ENCODE assay signal across 9 cellular contexts in the genomic region with DNA sequence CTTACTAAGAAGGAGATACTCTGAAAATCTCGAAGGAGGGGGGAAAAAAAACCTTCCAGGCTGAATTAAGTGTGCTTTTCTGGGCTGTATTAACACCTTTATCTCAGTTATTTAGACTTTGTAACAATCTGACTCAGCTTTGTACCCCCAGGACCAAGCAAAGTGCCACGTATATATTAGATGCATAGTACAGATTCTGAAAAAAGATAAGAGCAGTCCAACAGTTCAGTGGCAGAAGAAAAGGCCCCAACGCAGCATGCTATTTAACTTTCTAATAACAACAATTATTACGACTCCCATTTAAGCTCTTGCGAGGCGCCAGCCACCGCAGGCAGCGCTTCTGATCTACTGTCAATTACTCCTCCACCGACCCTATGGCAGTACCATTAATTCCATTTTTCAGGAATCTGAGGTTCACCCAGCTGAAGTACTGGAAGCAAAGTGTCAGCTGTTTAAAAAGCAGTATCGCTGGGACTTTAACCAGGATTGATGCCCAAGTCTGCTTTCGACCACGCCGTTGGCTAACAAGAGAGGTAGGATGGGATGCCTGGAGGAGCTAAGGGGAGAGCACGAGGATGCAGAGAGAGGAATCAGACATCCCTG. TPM values are rescaled to one million over a fixed set of nuclear protein-coding genes. Genes with fewer than 3 reads are reported as not detected.
DNase-seq lines count a peak whose midpoint lies in the region; ATAC-seq and TF ChIP-seq lines count a peak whose summit lies in the region.
"Had no signal": no experiment of that assay in that cellular context is flagged by ENCODE, and none has a peak within 500 bp of the region (broad histone marks: within the 10 kb centered on the region; RNA-seq: fewer than 3 reads in every experiment).

No MANE protein-coding gene starts in this region.

- H3K36me3 ChIP-seq in KMS-11 (ENCODE audit: insufficient read depth) = no peaks in the 10 kb centered on the region
- H3K36me3 ChIP-seq in mammary epithelial cell (ENCODE audit: insufficient read depth, low read length) = peaks cover 3% of the 10 kb centered on the region
- H3K36me3 ChIP-seq in muscle layer of colon (ENCODE audit: insufficient read depth, low read length) = no peaks in the 10 kb centered on the region

- H4K20me1 ChIP-seq in KMS-11 (ENCODE audit: insufficient read depth) (no peaks in the 10 kb centered on the region), mammary epithelial cell (ENCODE audit: insufficient read depth, low read length) (no peaks in the 10 kb centered on the region)

- dilution Hi-C loops in mammary epithelial cell (cut with HindIII; ENCODE audit: low sequenced_read_pairs) = no loop called here

- H3K79me2 ChIP-seq in KMS-11 (ENCODE audit: insufficient read depth, low read depth) (no peaks in the 10 kb centered on the region), mammary epithelial cell (ENCODE audit: insufficient read depth, low read length) (peaks cover 27% of the 10 kb centered on the region)

- H3K9me3 ChIP-seq in mammary epithelial cell (replicated peaks; ENCODE audit: insufficient read depth, low read length) (no peaks in the 10 kb centered on the region), muscle layer of colon (ENCODE audit: low read length) (no peaks in the 10 kb centered on the region)

- H3K4me1 ChIP-seq in KMS-11 (ENCODE audit: low read depth, poor library complexity, severe bottlenecking) (peaks cover 11% of the 10 kb centered on the region), mammary epithelial cell (ENCODE audit: insufficient read depth, low read length) (peaks cover 5% of the 10 kb centered on the region), muscle layer of colon (ENCODE audit: insufficient read depth, low read length) (peaks cover 8% of the 10 kb centered on the region)

- no TSS peak for BruUV-seq in mammary epithelial cell (replicated peaks; lab: Mats Ljungman, UMichigan)

- WGBS in mammary epithelial cell (ENCODE audit: low coverage, missing lambda C conversion rate) = 7% methylated on average over 14 of the region's 14 CpGs

- peak overlapping the region; percentile 92 for H2AFZ ChIP-seq in KMS-11 (ENCODE audit: low read depth)
- peak overlapping the region; percentile 98 for H2AFZ ChIP-seq in mammary epithelial cell (ENCODE audit: low read depth, low read length)

- DNase-seq in ELR (ENCODE audit: low read depth) (peak; percentile 17), mammary epithelial cell (peak; percentile 46), retina (no peak), NCI-H1930 (lab: John Stamatoyannopoulos, UW) (no peak)
- DNase-seq in stimulated activated naive CD4-positive, alpha-beta T cell treated with Interleukin-2 at 50 U/mL for 16 hours (lab: John Stamatoyannopoulos, UW) = no peak

- no peak for TF ChIP-seq CTCF in KMS-11 (conservative IDR thresholded peaks at IDR 0.05; ENCODE audit: low read depth, low read length)
- TF ChIP-seq CTCF in mammary epithelial cell (conservative IDR thresholded peaks at IDR 0.05 in 1 of 2, IDR thresholded peaks at IDR 0.05 in 1 of 2; ENCODE audit: extremely low read depth in 1 of 2, insufficient read depth in 1 of 2, low read depth in 1 of 2, low read length in 2 of 2) = no peak

- peak overlapping the region; percentile 48; the same call in 1 of the 2 replicates for H3K9ac ChIP-seq in KMS-11
- H3K9ac ChIP-seq in mammary epithelial cell (ENCODE audit: insufficient read depth, low read length) = peak overlapping the region; percentile 62
- peak overlapping the region; percentile 62 for H3K9ac ChIP-seq in muscle layer of colon (ENCODE audit: low read length)

- H3K27ac ChIP-seq in KMS-11 (no peak overlapping the region), mammary epithelial cell (ENCODE audit: insufficient read depth, low read depth, low read length) (peak overlapping the region; percentile 25), muscle layer of colon (ENCODE audit: low read depth, low read length) (no peak overlapping the region)

- in situ Hi-C loops in mammary epithelial cell (cut with MboI; ENCODE audit: low sequenced_read_pairs in 2 of 2) = loop anchor here (10.0 kb wide), 3 partner anchors 124 to 304 kb away; a partner anchor contains a TSS

- intact Hi-C loops in mammary epithelial cell (cut with micrococcal nuclease) = no loop called here

- H3K4me2 ChIP-seq in KMS-11 (peak overlapping the region; percentile 64), mammary epithelial cell (ENCODE audit: insufficient read depth, low read depth, low read length) (peak overlapping the region; percentile 79)

- no peak overlapping the region for H3K4me3 ChIP-seq in KMS-11 (IDR thresholded peaks at IDR 0.05; ENCODE audit: insufficient read depth, low read depth, low read length)
- peak overlapping the region; percentile 68 to 93 (median 91) for H3K4me3 ChIP-seq in mammary epithelial cell (replicated peaks in 1 of 3; ENCODE audit: insufficient read depth in 1 of 3, low read depth in 2 of 3, low read length in 3 of 3)
- peak overlapping the region; percentile 64 to 94 for H3K4me3 ChIP-seq in muscle layer of colon (ENCODE audit: low read depth in 1 of 2, low read length in 2 of 2)

- CTCF ChIA-PET in mammary epithelial cell (lab: Charles Lee; ENCODE audit: low non-redundant PET) = no interaction called here

- no peaks in the 10 kb centered on the region; the same call in 1 of the 2 replicates for H3K27me3 ChIP-seq in KMS-11 (ENCODE audit: insufficient read depth, low read depth)
- no peaks in the 10 kb centered on the region for H3K27me3 ChIP-seq in mammary epithelial cell (ENCODE audit: insufficient read depth, low read length)
- H3K27me3 ChIP-seq in muscle layer of colon (ENCODE audit: control insufficient read depth in 1 of 2, insufficient read depth in 2 of 2, low read length in 2 of 2) = no peaks in the 10 kb centered on the region

- ATAC-seq in GM19328 (IDR thresholded peaks at IDR 0.05; ENCODE audit: unreplicated experiment) = no peak

RNA-seq across cellular contexts. Expression of a gene that starts 0.7 kb away (rescaled TPM):
- 10 to 100 TPM; 58.5 to 62.2 TPM for total RNA-seq in mammary epithelial cell
- polyA plus RNA-seq in mammary epithelial cell = 50.9 TPM
- 69.8 TPM for polyA minus RNA-seq in mammary epithelial cell

RNA-seq across cellular contexts. Expression of a gene that starts 43.8 kb away (rescaled TPM):
- total RNA-seq in mammary epithelial cell = under 1 TPM in 1 of 2 donors, not detected in 1; 0.17 TPM
- polyA plus RNA-seq in mammary epithelial cell = not detected
- polyA minus RNA-seq in mammary epithelial cell = not detected
- total RNA-seq: T-helper 1 cell treated with Interleukin-12 subunit alpha and Interleukin-12 subunit beta and Interleukin-4 antibody, amounts not matched to agents 30 ng/mL and 1 ng/mL, for 36 hours had no signal

RNA-seq across cellular contexts. Expression of a gene that starts 50.9 kb away (rescaled TPM):
- total RNA-seq in mammary epithelial cell = 1 to 10 TPM; 1.1 to 1.2 TPM
- polyA plus RNA-seq in mammary epithelial cell = 0.41 TPM
- not detected for polyA minus RNA-seq in mammary epithelial cell

Comparison
In these comparisons a context has a peak if more than half of its experiments do, and no peak if none do; other contexts are left out.
1. DNase-seq: peak in ELR (single experiment) and mammary epithelial cell (single experiment); none in stimulated activated naive CD4-positive, alpha-beta T cell treated with Interleukin-2 at 50 U/mL for 16 hours (single experiment), retina (single experiment) and NCI-H1930 (0 of 2).
2. Peak in every context shown above with its lines, with median percentiles within 50 percentile points of each other: H3K9ac ChIP-seq.